ENCODE assay signal across 8 cellular contexts in genomic region chr17:28744104-28744801, GRCh38. TPM values are rescaled to one million over a fixed set of nuclear protein-coding genes. Genes with fewer than 3 reads are reported as not detected.
DNase-seq lines count a peak whose midpoint lies in the region; ATAC-seq and TF ChIP-seq lines count a peak whose summit lies in the region.

No MANE protein-coding gene starts in this region.

- H3K27me3 ChIP-seq in HAP-1 (ENCODE audit: low read depth) (no peaks in the 10 kb centered on the region), esophagus muscularis mucosa (no peaks in the 10 kb centered on the region), testis (no peaks in the 10 kb centered on the region)
- no peaks in the 10 kb centered on the region for H3K27me3 ChIP-seq in naive thymus-derived CD4-positive, alpha-beta T cell (ENCODE audit: control insufficient read depth in 2 of 2, insufficient read depth in 2 of 2, low read length in 2 of 2)

- peaks cover 88% of the 10 kb centered on the region for H3K36me3 Mint-ChIP-seq in Calu3 (ENCODE audit: insufficient read depth, unreplicated experiment)
- H3K36me3 Mint-ChIP-seq in naive thymus-derived CD4-positive, alpha-beta T cell: peaks cover 0 to 15% (median 0%) of the 10 kb centered on the region in 5 donors

- TF ChIP-seq POLR2A in esophagus muscularis mucosa (IDR thresholded peaks at IDR 0.05; ENCODE audit: low read depth) (peak; percentile 59), testis (IDR thresholded peaks at IDR 0.05) (no peak)

- no peak for TF ChIP-seq EP300 in esophagus muscularis mucosa (IDR thresholded peaks at IDR 0.05)

- peak overlapping the region; percentile 88 for H3K4me3 ChIP-seq in HAP-1
- peak overlapping the region; percentile 61 to 95 (median 76) for H3K4me3 ChIP-seq in esophagus muscularis mucosa
- H3K4me3 ChIP-seq in naive thymus-derived CD4-positive, alpha-beta T cell (ENCODE audit: low read length): peak overlapping the region; percentile 82
- H3K4me3 ChIP-seq in testis: peak overlapping the region; percentile 76 to 79

- no peaks in the 10 kb centered on the region for H3K9me3 Mint-ChIP-seq in Calu3 (ENCODE audit: low read depth, unreplicated experiment)
- peaks cover 0 to 4% (median 0%) of the 10 kb centered on the region in 11 donors for H3K9me3 Mint-ChIP-seq in naive thymus-derived CD4-positive, alpha-beta T cell

- H3K4me1 ChIP-seq in HAP-1: peaks cover 18% of the 10 kb centered on the region
- H3K4me1 ChIP-seq in esophagus muscularis mucosa: peaks cover 37 to 55% (median 52%) of the 10 kb centered on the region in 4 donors
- peaks cover 11 to 25% of the 10 kb centered on the region in 2 donors for H3K4me1 ChIP-seq in naive thymus-derived CD4-positive, alpha-beta T cell (ENCODE audit: control insufficient read depth in 2 of 2, insufficient read depth in 2 of 2, low read length in 2 of 2)
- H3K4me1 ChIP-seq in testis: peaks cover 28% of the 10 kb centered on the region

- TF ChIP-seq CTCF in Calu3 (IDR thresholded peaks at IDR 0.05; ENCODE audit: unreplicated experiment): no peak
- no peak for TF ChIP-seq CTCF in esophagus muscularis mucosa (IDR thresholded peaks at IDR 0.05)
- TF ChIP-seq CTCF in testis (IDR thresholded peaks at IDR 0.05): no peak

- CTCF ChIA-PET in Calu3 (lab: Charles Lee): interaction anchor here (1.5 to 9.1 kb wide), 2 partner anchors 16 to 17 kb away, joined by 38 to 228 read pairs; partner anchors contain the start of genes NEK8 and TLCD1
- CTCF ChIA-PET in naive thymus-derived CD4-positive, alpha-beta T cell (lab: Charles Lee): interaction anchor here (0.5 to 14.7 kb wide), 2 partner anchors 10 to 20 kb away, joined by 3 to 331 read pairs; partner anchors contain the start of genes NEK8, RPL23A and TLCD1

- H3K27me3 Mint-ChIP-seq in Calu3 (ENCODE audit: unreplicated experiment): no peaks in the 10 kb centered on the region
- H3K27me3 Mint-ChIP-seq in naive thymus-derived CD4-positive, alpha-beta T cell: no peaks in the 10 kb centered on the region

- intact Hi-C loops in Calu3 (cut with micrococcal nuclease; ENCODE audit: unreplicated experiment) (no loop called here), esophagus muscularis mucosa (cut with DNase I) (no loop called here), testis (cut with DNase I; ENCODE audit: low total_unique reads) (no loop called here)
- intact Hi-C loops in naive thymus-derived CD4-positive, alpha-beta T cell (cut with micrococcal nuclease): loop anchor here (1.0 to 2.0 kb wide), 3 partner anchors 68 to 208 kb away; no protein-coding TSS in a partner anchor

- DNase-seq in Calu3 (peak; percentile 70), HAP-1 (ENCODE audit: low spot score in 2 of 2) (peak; percentile 44 to 74), NCI-H345 (lab: John Stamatoyannopoulos, UW) (peak; percentile 45), activated T-cell treated with anti-CD3 and anti-CD28 coated beads for 48 hours (ENCODE audit: low read depth) (peak; percentile 70), esophagus muscularis mucosa (ENCODE audit: extremely low spot score) (no peak), testis (peak; percentile 72), DMS114 treated with DMSO at 0.1 percent for 48 hours (lab: John Stamatoyannopoulos, UW; ENCODE audit: unreplicated experiment) (no peak)
- DNase-seq in naive thymus-derived CD4-positive, alpha-beta T cell: peak in 8 of 9 donors; percentile 37 to 74 (median 56)

- in situ Hi-C loops in HAP-1 (cut with MboI; ENCODE audit: low sequenced_read_pairs): no loop called here

- H3K9me3 ChIP-seq in HAP-1 (no peaks in the 10 kb centered on the region), esophagus muscularis mucosa (no peaks in the 10 kb centered on the region), testis (no peaks in the 10 kb centered on the region)
- H3K9me3 ChIP-seq in naive thymus-derived CD4-positive, alpha-beta T cell (ENCODE audit: control insufficient read depth in 2 of 3, low read length in 3 of 3): no peaks in the 10 kb centered on the region

- ATAC-seq in naive thymus-derived CD4-positive, alpha-beta T cell: peak; percentile 58

- peak overlapping the region; percentile 80 to 95 (median 90) for H3K27ac ChIP-seq in esophagus muscularis mucosa (replicated peaks in 1 of 4)
- peak overlapping the region; percentile 83 for H3K27ac ChIP-seq in naive thymus-derived CD4-positive, alpha-beta T cell (ENCODE audit: low read depth, low read length)
- peak overlapping the region; percentile 89 to 97 for H3K27ac ChIP-seq in testis

- peak overlapping the region; percentile 91 for H3K27ac Mint-ChIP-seq in Calu3 (ENCODE audit: unreplicated experiment)
- peak overlapping the region; percentile 78 to 95 (median 92) for H3K27ac Mint-ChIP-seq in naive thymus-derived CD4-positive, alpha-beta T cell

- POLR2A ChIA-PET in naive thymus-derived CD4-positive, alpha-beta T cell (lab: Charles Lee): interaction anchor here (0.9 to 16.9 kb wide), 10 partner anchors 9 to 210 kb away, joined by 3 to 269 read pairs (median 4); partner anchors contain the start of genes NEK8, PHF12, PROCA1 and RPL23A

- H3K4me1 Mint-ChIP-seq in Calu3 (ENCODE audit: low read depth, unreplicated experiment): peaks cover 46% of the 10 kb centered on the region
- peaks cover 0 to 39% (median 20%) of the 10 kb centered on the region in 7 donors for H3K4me1 Mint-ChIP-seq in naive thymus-derived CD4-positive, alpha-beta T cell

- under 1% methylated on average over 32 of the region's 53 CpGs for WGBS in esophagus muscularis mucosa
- WGBS in testis, 2 donors: 0% methylated on average over 6 to 27 of the region's 53 CpGs

- TSS peak; percentile 63 for BruUV-seq in Calu3 (replicated peaks; lab: Mats Ljungman, UMichigan)

- peak overlapping the region; percentile 81 for H3K4me3 Mint-ChIP-seq in Calu3 (ENCODE audit: low read depth, unreplicated experiment)
- H3K4me3 Mint-ChIP-seq in naive thymus-derived CD4-positive, alpha-beta T cell: peak overlapping the region; percentile 87 to 94 (median 91)

- H3K36me3 ChIP-seq in HAP-1 (replicated peaks) (peaks cover 44% of the 10 kb centered on the region), esophagus muscularis mucosa (peaks cover 0 to 22% (median 20%) of the 10 kb centered on the region in 4 donors), testis (ENCODE audit: low read depth, missing control alignments) (no peaks in the 10 kb centered on the region)
- H3K36me3 ChIP-seq in naive thymus-derived CD4-positive, alpha-beta T cell (ENCODE audit: control insufficient read depth in 2 of 3, insufficient read depth in 3 of 3, low read length in 3 of 3): peaks cover 0 to 21% (median 0%) of the 10 kb centered on the region in 3 experiments

RNA-seq across cellular contexts. Expression of gene TRAF4, which starts 0.4 kb away (rescaled TPM):
- total RNA-seq in Calu3 (2022): 201 and 202 TPM in 2 replicates
- 10 to 100 TPM in 2 of 4 donors, 1 to 10 TPM in 2; 4.6 to 12.6 (median 10.6) TPM for total RNA-seq in esophagus muscularis mucosa
- 100 to 1,000 TPM in 2 of 5 experiments, 10 to 100 TPM in 3; 22.3 to 228 (median 81.6) TPM for total RNA-seq in naive thymus-derived CD4-positive, alpha-beta T cell
- 1 to 10 TPM; 1.3 to 2.3 TPM for polyA plus RNA-seq in naive thymus-derived CD4-positive, alpha-beta T cell
- total RNA-seq in testis: 10 to 100 TPM; 35.3 to 47.2 TPM
- polyA plus RNA-seq in testis (ENCODE audit: insufficient read depth, low read depth, low replicate concordance): 33.1 TPM

RNA-seq across cellular contexts. Expression of gene NEK8, which starts 15.7 kb away (rescaled TPM):
- total RNA-seq in Calu3 (2022) (10.8 and 11.4 TPM in 2 replicates), esophagus muscularis mucosa (1 to 10 TPM in 3 of 4 donors, under 1 TPM in 1; 0.83 to 2.1 (median 1.6) TPM), testis (10 to 100 TPM; 10.1 to 10.7 TPM)
- total RNA-seq in naive thymus-derived CD4-positive, alpha-beta T cell: 10 to 100 TPM in 3 of 5 experiments, 1 to 10 TPM in 2; 7.5 to 12.8 (median 11.3) TPM
- 1 to 10 TPM; 3.3 to 4.5 TPM for polyA plus RNA-seq in naive thymus-derived CD4-positive, alpha-beta T cell
- polyA plus RNA-seq in testis (ENCODE audit: insufficient read depth, low read depth, low replicate concordance): 7.3 TPM

RNA-seq across cellular contexts. Expression of gene TLCD1, which starts 18.2 kb away (rescaled TPM):
- total RNA-seq in Calu3 (2022): 44.9 and 49.3 TPM in 2 replicates
- total RNA-seq in esophagus muscularis mucosa: 1 to 10 TPM in 3 of 4 donors, not detected in 1; 1.0 to 1.5 (median 1.3) TPM
- 1 to 10 TPM in 1 of 5 experiments, under 1 TPM in 2, not detected in 2; 0.69 to 3.0 (median 0.79) TPM for total RNA-seq in naive thymus-derived CD4-positive, alpha-beta T cell
- not detected for polyA plus RNA-seq in naive thymus-derived CD4-positive, alpha-beta T cell
- total RNA-seq in testis: 1 to 10 TPM; 4.2 to 8.6 TPM
- polyA plus RNA-seq in testis (ENCODE audit: insufficient read depth, low read depth, low replicate concordance): 18.0 TPM

RNA-seq across cellular contexts. Expression of gene RPL23A, which starts 24.5 kb away (rescaled TPM):
- total RNA-seq in Calu3 (2022): 1,148 and 1,217 TPM in 2 replicates
- 100 to 1,000 TPM; 378 to 728 (median 558) TPM for total RNA-seq in esophagus muscularis mucosa
- total RNA-seq in naive thymus-derived CD4-positive, alpha-beta T cell: 1,000 to 10,000 TPM; 1,887 to 3,452 (median 3,095) TPM
- 1,000 to 10,000 TPM; 5,029 to 6,337 TPM for polyA plus RNA-seq in naive thymus-derived CD4-positive, alpha-beta T cell
- 100 to 1,000 TPM; 200 to 343 TPM for total RNA-seq in testis
- polyA plus RNA-seq in testis (ENCODE audit: insufficient read depth, low read depth, low replicate concordance): 757 TPM

RNA-seq across cellular contexts. Expression of gene RAB34, which starts 26.6 kb away (rescaled TPM):
- total RNA-seq in Calu3 (2022) (34.5 and 35.3 TPM in 2 replicates), esophagus muscularis mucosa (100 to 1,000 TPM; 147 to 216 (median 202) TPM), testis (10 to 100 TPM; 30.4 to 47.3 TPM)
- total RNA-seq in naive thymus-derived CD4-positive, alpha-beta T cell: 10 to 100 TPM; 11.0 to 50.2 (median 16.4) TPM
- 10 to 100 TPM; 12.2 to 19.2 TPM for polyA plus RNA-seq in naive thymus-derived CD4-positive, alpha-beta T cell
- 42.1 TPM for polyA plus RNA-seq in testis (ENCODE audit: insufficient read depth, low read depth, low replicate concordance)

Comparison
In these comparisons a context has a peak if more than half of its experiments do, and no peak if none do; other contexts are left out.
1. DNase-seq: peak in Calu3 (single experiment), HAP-1 (2 of 2), NCI-H345 (single experiment), activated T-cell treated with anti-CD3 and anti-CD28 coated beads for 48 hours (single experiment), naive thymus-derived CD4-positive, alpha-beta T cell (8 of 9) and testis (single experiment); none in esophagus muscularis mucosa (single experiment) and DMS114 treated with DMSO at 0.1 percent for 48 hours (single experiment).
2. intact Hi-C loops: an anchor here in naive thymus-derived CD4-positive, alpha-beta T cell (1.0 to 2.0 kb wide); none called in Calu3, esophagus muscularis mucosa and testis.
3. Peak in every context shown above with its lines, with median percentiles within 50 percentile points of each other: H3K4me3 ChIP-seq and H3K27ac ChIP-seq.